8 cellular contexts compared by ENCODE assay signal in the genomic region with DNA sequence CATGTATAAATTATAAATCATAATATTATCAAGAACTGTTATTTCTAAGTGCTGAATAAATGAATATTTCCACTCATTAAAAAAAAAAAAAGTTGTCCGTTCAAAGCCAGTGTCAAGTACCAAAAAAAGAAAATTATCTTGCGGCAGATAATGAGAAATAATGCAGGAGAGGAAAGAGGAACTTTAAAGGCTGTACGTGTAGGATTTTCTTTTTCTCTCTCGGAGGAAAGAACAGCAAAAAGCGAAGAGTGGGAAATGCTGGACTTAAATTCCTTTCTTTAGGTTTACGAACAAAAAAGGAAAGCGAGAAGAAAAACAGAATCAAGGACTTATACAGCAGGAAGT. TPM values are rescaled to one million over a fixed set of nuclear protein-coding genes. Genes with fewer than 3 reads are reported as not detected.
DNase-seq lines count a peak whose midpoint lies in the region; ATAC-seq, FAIRE-seq and TF ChIP-seq lines count a peak whose summit lies in the region.

No MANE protein-coding gene starts in this region.

- peak overlapping the region; percentile 62 to 84 for H3K9ac ChIP-seq in K562 (ENCODE audit: insufficient read depth in 1 of 2, low read depth in 2 of 2, low read length in 2 of 2)

- WGBS in heart left ventricle, 4 donors = 25 to 33% (median 26%) methylated on average over 7 of the region's 7 CpGs
- WGBS in K562 (ENCODE audit: insufficient coverage, low coverage, missing lambda C conversion rate) = 19% methylated on average over 7 of the region's 7 CpGs
- WGBS in urinary bladder = 13% methylated on average over 7 of the region's 7 CpGs

- peaks cover 0 to 6% (median 0%) of the 10 kb centered on the region in 12 donors for H3K9me3 ChIP-seq in heart left ventricle
- H3K9me3 ChIP-seq in K562 (replicated peaks; ENCODE audit: control insufficient read depth, insufficient read depth, low read depth, low read length) = no peaks in the 10 kb centered on the region

- intact Hi-C loops in heart left ventricle (cut with DNase I) (loop anchor here in 8 of 10 donors (2.0 to 10.0 kb wide), 10 partner anchors 81 to 961 kb away; no protein-coding TSS in a partner anchor), Right ventricle myocardium inferior (cut with DNase I) (loop anchor here (2.0 to 10.0 kb wide), 3 partner anchors 201 to 961 kb away; no protein-coding TSS in a partner anchor), K562 (cut with micrococcal nuclease) (loop anchor here (1.0 to 10.0 kb wide), 6 partner anchors 87 to 563 kb away; no protein-coding TSS in a partner anchor)

- no peak for TF ChIP-seq EP300 in K562 (IDR thresholded peaks at IDR 0.05; ENCODE audit: low read length)

- peak overlapping the region; percentile 81 for H3K4me3 Mint-ChIP-seq in memory B cell

- TF ChIP-seq POLR2A in heart left ventricle (IDR thresholded peaks at IDR 0.05) (no peak), K562 (conservative IDR thresholded peaks at IDR 0.05) (no peak)

- ATAC-seq in heart left ventricle (no peak), Right ventricle myocardium inferior (no peak), K562 (no peak), memory B cell (ENCODE audit: low read depth) (no peak), HG03025 (IDR thresholded peaks at IDR 0.05; ENCODE audit: low FRiP score, unreplicated experiment) (no peak)

- H3K36me3 ChIP-seq in heart left ventricle = no peaks in the 10 kb centered on the region
- no peaks in the 10 kb centered on the region for H3K36me3 ChIP-seq in K562 (ENCODE audit: control insufficient read depth, insufficient read depth, low read length)
- H3K36me3 ChIP-seq in urinary bladder (ENCODE audit: insufficient read depth) = no peaks in the 10 kb centered on the region

- H3K27me3 Mint-ChIP-seq in memory B cell = peaks cover 5% of the 10 kb centered on the region

- peak overlapping the region; percentile 80 for H3K4me2 ChIP-seq in K562 (ENCODE audit: insufficient read depth, low read length)

- H3K4me3 ChIP-seq in heart left ventricle = peak overlapping the region; percentile 27 to 68 (median 60)
- H3K4me3 ChIP-seq in K562 = peak overlapping the region; percentile 33
- H3K4me3 ChIP-seq in urinary bladder (ENCODE audit: low read depth, low read length) = peak overlapping the region; percentile 37

- no peaks in the 10 kb centered on the region for H3K79me2 ChIP-seq in K562 (ENCODE audit: control insufficient read depth, insufficient read depth, low read length)

- H3K27ac Mint-ChIP-seq in memory B cell = peak overlapping the region; percentile 75

- H2AFZ ChIP-seq in K562 (ENCODE audit: low read depth, low read length) = peak overlapping the region; percentile 97

- H3K4me1 Mint-ChIP-seq in memory B cell = peaks cover 3% of the 10 kb centered on the region

- FAIRE-seq in K562 (lab: Jason Lieb, UNC) = peak; percentile 55

- no peak for TF ChIP-seq RAD21 in K562 (CRISPR knock-in tag; conservative IDR thresholded peaks at IDR 0.05 in 1 of 2, IDR thresholded peaks at IDR 0.05 in 1 of 2)

- POLR2A ChIA-PET in K562 (lab: Yijun Ruan, JAX) = interaction anchor here (1.1 to 1.2 kb wide), 2 partner anchors 11 to 20 kb away, joined by 5 to 6 read pairs; no protein-coding TSS in a partner anchor

- H3K9me3 Mint-ChIP-seq in memory B cell = no peaks in the 10 kb centered on the region

- H4K20me1 ChIP-seq in K562 (replicated peaks; ENCODE audit: control insufficient read depth, insufficient read depth, low read length) = no peaks in the 10 kb centered on the region

- BruUV-seq in K562 (replicated peaks; lab: Mats Ljungman, UMichigan) = TSS peak; percentile 82

- DNase-seq in heart left ventricle = no peak
- DNase-seq in Right ventricle myocardium inferior (ENCODE audit: missing footprints) = no peak
- no peak for DNase-seq in K562 (ENCODE audit: extremely low read depth in 1 of 4, low spot score in 3 of 4)
- DNase-seq in memory B cell (ENCODE audit: low spot score in 2 of 2) = no peak
- no peak for DNase-seq in KG1 (lab: John Stamatoyannopoulos, UW)
- DNase-seq in NCI-H1436 treated with DMSO at 0.1 percent for 48 hours (lab: John Stamatoyannopoulos, UW) = no peak

- H3K9me1 ChIP-seq in K562 (ENCODE audit: control insufficient read depth, insufficient read depth, low read length) = no peaks in the 10 kb centered on the region

- CTCF ChIA-PET in K562 (lab: Yijun Ruan, JAX; ENCODE audit: low intra/inter-chr PET ratio) = interaction anchor here (0.6 to 1.7 kb wide), 4 partner anchors 104 to 564 kb away, joined by 3 to 13 read pairs (median 4); no protein-coding TSS in a partner anchor

- H3K36me3 Mint-ChIP-seq in memory B cell = peaks cover 1% of the 10 kb centered on the region

- H3K27me3 ChIP-seq in heart left ventricle = no peaks in the 10 kb centered on the region
- H3K27me3 ChIP-seq in K562 (ENCODE audit: control insufficient read depth in 2 of 2, insufficient read depth in 2 of 2, low read length in 2 of 2) = no peaks in the 10 kb centered on the region

- H3K4me1 ChIP-seq in heart left ventricle = peaks cover 0 to 16% (median 7%) of the 10 kb centered on the region in 12 donors
- H3K4me1 ChIP-seq in K562 (replicated peaks in 1 of 2; ENCODE audit: control insufficient read depth in 2 of 2, insufficient read depth in 2 of 2, low read length in 2 of 2) = peaks cover 4 to 11% of the 10 kb centered on the region in 2 experiments; a peak in 2 of 5 replicates
- no peaks in the 10 kb centered on the region for H3K4me1 ChIP-seq in urinary bladder (ENCODE audit: insufficient read depth)

- peak overlapping the region; percentile 67 to 91 (median 82) for H3K27ac ChIP-seq in heart left ventricle
- peak overlapping the region; percentile 56 for H3K27ac ChIP-seq in K562 (ENCODE audit: extremely low read depth, low read depth, low read length)
- H3K27ac ChIP-seq in urinary bladder (ENCODE audit: low read depth) = peak overlapping the region; percentile 80

- TF ChIP-seq CTCF in heart left ventricle (IDR thresholded peaks at IDR 0.05) = no peak
- no peak for TF ChIP-seq CTCF in K562 (IDR thresholded peaks at IDR 0.05 in 2 of 3, conservative IDR thresholded peaks at IDR 0.05 in 1 of 3; ENCODE audit: insufficient read depth in 2 of 3, low read depth in 1 of 3, low read length in 3 of 3)

- in situ Hi-C loops in K562 (cut with MboI) = no loop called here

TF ChIP-seq in K562, 482 proteins besides CTCF, POLR2A, EP300 and RAD21 (continues in another document):
- TF ChIP-seq HEY1 (CRISPR knock-in tag; IDR thresholded peaks at IDR 0.05; ENCODE audit: borderline replicate concordance) = no peak
- no peak for TF ChIP-seq FOXK2 (conservative IDR thresholded peaks at IDR 0.05 in 1 of 2, IDR thresholded peaks at IDR 0.05 in 1 of 2; ENCODE audit: low read depth in 2 of 2)

RNA-seq across cellular contexts. Expression of a gene that starts 1.0 kb away (rescaled TPM):
- total RNA-seq in heart left ventricle = not detected
- not detected for polyA plus RNA-seq in heart left ventricle
- not detected for total RNA-seq in Right ventricle myocardium inferior
- not detected in 2 replicates for total RNA-seq in K562 (2011; cell fraction: chromatin; rRNA removed; ENCODE audit: low replicate concordance)
- not detected in 2 replicates for total RNA-seq in K562 (2011; cell fraction: nucleolus; rRNA removed)
- total RNA-seq in K562 (2011; cell fraction: nucleoplasm; rRNA removed) = not detected in 2 replicates
- not detected in 2 replicates for total RNA-seq in K562 (2014; rRNA removed)
- not detected in 2 replicates for total RNA-seq in K562 (2014; rRNA removed; fragmentation: Illumina TruSeq; extraction: Trizol)
- total RNA-seq in K562 (2015; rRNA removed; fragmentation: Illumina TruSeq; extraction: Trizol) = not detected in 2 replicates
- not detected in 2 replicates for total RNA-seq in K562 (2021)
- not detected in 2 replicates for polyA plus RNA-seq in K562 (2011; rRNA removed)
- not detected in 2 replicates for polyA plus RNA-seq in K562 (2011; cell fraction: cytosol; rRNA removed)
- polyA plus RNA-seq in K562 (2011; cell fraction: nucleus; rRNA removed) = not detected in 2 replicates
- not detected in 2 replicates for polyA plus RNA-seq in K562 (2012)
- not detected in 2 replicates for polyA plus RNA-seq in K562 (2014; fragmentation: Illumina TruSeq; extraction: Trizol)
- not detected for polyA plus RNA-seq in K562 (2014; fragmentation: Nextera tagmentation; extraction: Ambion mirVana)
- not detected in 2 replicates for polyA plus RNA-seq in K562 (2014; rRNA removed)
- polyA minus RNA-seq in K562 (2011; rRNA and poly(A)+ RNA removed) = not detected in 2 replicates
- not detected in 2 replicates for polyA minus RNA-seq in K562 (2011; cell fraction: cytosol; rRNA and poly(A)+ RNA removed)
- not detected in 2 replicates for polyA minus RNA-seq in K562 (2011; cell fraction: nucleus; rRNA and poly(A)+ RNA removed)
- not detected for total RNA-seq in urinary bladder
- not detected for polyA plus RNA-seq in urinary bladder

RNA-seq across cellular contexts. Expression of a gene that starts 43.2 kb away (rescaled TPM):
- total RNA-seq in heart left ventricle (1 to 10 TPM; 2.2 to 9.5 (median 6.3) TPM), Right ventricle myocardium inferior (2.4 TPM), K562 (2014; rRNA removed) (0.05 and 0.33 TPM in 2 replicates), K562 (2014; rRNA removed; fragmentation: Illumina TruSeq; extraction: Trizol) (0.26 and 0.55 TPM in 2 replicates), K562 (2015; rRNA removed; fragmentation: Illumina TruSeq; extraction: Trizol) (0.30 and 0.43 TPM in 2 replicates), K562 (2021) (0.35 and 0.36 TPM in 2 replicates), urinary bladder (123 TPM)
- polyA plus RNA-seq in heart left ventricle (1 to 10 TPM; 2.2 to 3.0 TPM), K562 (2011; rRNA removed) (0.38 and 0.57 TPM in 2 replicates), K562 (2014; fragmentation: Illumina TruSeq; extraction: Trizol) (0.17 and 0.42 TPM in 2 replicates), K562 (2014; fragmentation: Nextera tagmentation; extraction: Ambion mirVana) (under 1 TPM; 0.06 to 0.07 TPM), K562 (2014; rRNA removed) (0.13 and 0.19 TPM in 2 replicates), urinary bladder (18.5 TPM)
- total RNA-seq in K562 (2011; cell fraction: chromatin; rRNA removed; ENCODE audit: low replicate concordance) = 0.37 and 0.46 TPM in 2 replicates
- total RNA-seq in K562 (2011; cell fraction: nucleolus; rRNA removed) = 0.79 TPM in 1 of 2 replicates, not detected in the other
- 0.66 and 1.2 TPM in 2 replicates for total RNA-seq in K562 (2011; cell fraction: nucleoplasm; rRNA removed)
- 0.04 TPM in 2 replicates for polyA plus RNA-seq in K562 (2011; cell fraction: cytosol; rRNA removed)
- 0.67 and 0.91 TPM in 2 replicates for polyA plus RNA-seq in K562 (2011; cell fraction: nucleus; rRNA removed)
- 0.30 and 0.36 TPM in 2 replicates for polyA plus RNA-seq in K562 (2012)
- 0.42 and 0.60 TPM in 2 replicates for polyA minus RNA-seq in K562 (2011; rRNA and poly(A)+ RNA removed)
- not detected in 2 replicates for polyA minus RNA-seq in K562 (2011; cell fraction: cytosol; rRNA and poly(A)+ RNA removed)
- 0.40 and 1.1 TPM in 2 replicates for polyA minus RNA-seq in K562 (2011; cell fraction: nucleus; rRNA and poly(A)+ RNA removed)

Comparison
In these comparisons a context has a peak if more than half of its experiments do, and no peak if none do; other contexts are left out.
1. RNA of a gene that starts 43.2 kb away (total RNA-seq): 123 TPM in urinary bladder (single experiment); 2.2 to 9.5 TPM in heart left ventricle, 2.4 TPM in Right ventricle myocardium inferior (single experiment) and 0.05 to 1.2 TPM in K562; every median in the first group is over 10 times any median in the second.
2. Peak in every context shown above with its lines, with median percentiles within 50 percentile points of each other: H3K27ac ChIP-seq and H3K4me3 ChIP-seq.